8 cellular contexts compared by ENCODE assay signal in the genomic region with DNA sequence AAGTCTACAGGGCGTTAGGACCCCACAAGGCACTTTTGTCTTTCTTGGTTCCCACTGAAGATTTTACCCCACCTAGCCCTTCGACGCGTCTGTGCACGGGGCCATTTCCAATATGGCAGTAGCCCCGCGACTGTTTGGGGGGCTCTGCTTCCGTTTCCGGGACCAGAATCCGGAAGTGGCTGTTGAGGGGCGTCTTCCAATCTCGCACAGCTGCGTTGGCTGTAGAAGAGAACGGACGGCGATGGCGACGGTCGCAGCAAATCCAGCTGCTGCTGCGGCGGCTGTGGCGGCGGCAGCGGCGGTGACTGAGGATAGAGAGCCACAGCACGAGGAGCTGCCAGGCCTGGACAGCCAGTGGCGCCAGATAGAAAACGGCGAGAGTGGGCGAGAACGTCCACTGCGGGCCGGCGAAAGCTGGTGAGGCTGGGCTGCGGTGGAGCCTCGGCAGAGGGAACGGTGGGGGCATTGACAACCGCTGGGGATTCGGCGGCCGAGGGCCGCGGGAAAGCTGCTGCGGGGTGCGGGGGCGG. TPM values are rescaled to one million over a fixed set of nuclear protein-coding genes. Genes with fewer than 3 reads are reported as not detected.
DNase-seq lines count a peak whose midpoint lies in the region; FAIRE-seq and TF ChIP-seq lines count a peak whose summit lies in the region.

USP11 (plus strand) TSS at position 207 of the 530 bp plus-strand sequence; CDS start at position 242, 35 bp downstream.

- in situ Hi-C loops in GM18951 (cut with MboI; ENCODE audit: low sequenced_read_pairs, unreplicated experiment): no loop called here

- H3K27ac ChIP-seq in cardiac muscle cell (peak within 1 kb of the TSS; percentile 96), parathyroid adenoma (peak within 1 kb of the TSS; percentile 98)

- H2AFZ ChIP-seq in parathyroid adenoma: peak within 1 kb of the TSS; percentile 79

- peak within 1 kb of the TSS; percentile 88 for H3K9ac ChIP-seq in adipocyte (ENCODE audit: low read length)
- peak within 1 kb of the TSS; percentile 35 for H3K9ac ChIP-seq in parathyroid adenoma

- peak within 1 kb of the TSS; percentile 66 for H3K4me2 ChIP-seq in parathyroid adenoma (ENCODE audit: low read length)

- no peak for FAIRE-seq in HTR-8/SVneo (lab: Jason Lieb, UNC)

- peaks cover 3% of the 10 kb centered on the region for H3K79me2 ChIP-seq in parathyroid adenoma

- no peaks in the 10 kb centered on the region for H3K9me3 ChIP-seq in adipocyte (ENCODE audit: control insufficient read depth, low read length)
- no peaks in the 10 kb centered on the region for H3K9me3 ChIP-seq in cardiac muscle cell (ENCODE audit: low read depth)
- no peaks in the 10 kb centered on the region for H3K9me3 ChIP-seq in parathyroid adenoma (ENCODE audit: control insufficient read depth, low read length)

- DNase-seq in AG09309 (ENCODE audit: low read depth) (no peak), HTR-8/SVneo (ENCODE audit: insufficient read length, low spot score) (peak; percentile 46), SHP77 (lab: John Stamatoyannopoulos, UW) (peak; percentile 52 to 64), adipocyte (ENCODE audit: low read depth) (peak; percentile 52), cardiac muscle cell (ENCODE audit: low read depth in 1 of 2, low spot score in 1 of 2) (peak; percentile 61 to 75), NCI-H187 treated with DMSO at 0.1 percent for 48 hours (lab: John Stamatoyannopoulos, UW) (no peak)

- peak within 1 kb of the TSS; percentile 54 for H3K4me3 ChIP-seq in AG09309 (ENCODE audit: control insufficient read depth, low read depth, low read length)
- H3K4me3 ChIP-seq in adipocyte (ENCODE audit: low read length): peak within 1 kb of the TSS; percentile 87
- H3K4me3 ChIP-seq in cardiac muscle cell: peak within 1 kb of the TSS; percentile 84
- H3K4me3 ChIP-seq in parathyroid adenoma (ENCODE audit: low read depth, low read length): peak within 1 kb of the TSS; percentile 86

- H3K36me3 ChIP-seq in adipocyte (ENCODE audit: control insufficient read depth, insufficient read depth, low read length, severe bottlenecking) (peaks cover 15% of the 10 kb centered on the region), cardiac muscle cell (peaks cover 11% of the 10 kb centered on the region), parathyroid adenoma (ENCODE audit: control insufficient read depth, insufficient read depth, low read length) (no peaks in the 10 kb centered on the region)

- peaks cover 5% of the 10 kb centered on the region for H3K27me3 ChIP-seq in adipocyte (replicated peaks; ENCODE audit: control insufficient read depth, insufficient read depth, low read length)
- H3K27me3 ChIP-seq in cardiac muscle cell: no peaks in the 10 kb centered on the region
- no peaks in the 10 kb centered on the region for H3K27me3 ChIP-seq in parathyroid adenoma (ENCODE audit: control insufficient read depth, insufficient read depth, low read length)

- H3K4me1 ChIP-seq in adipocyte (ENCODE audit: control insufficient read depth, insufficient read depth, low read length) (peaks cover 6% of the 10 kb centered on the region), cardiac muscle cell (ENCODE audit: low read depth) (peaks cover 7% of the 10 kb centered on the region), parathyroid adenoma (peaks cover 4% of the 10 kb centered on the region)

- TF ChIP-seq CTCF in AG09309 (IDR thresholded peaks at IDR 0.05; ENCODE audit: control insufficient read depth, insufficient read depth, low read depth, low read length, missing control alignments): no peak
- no peak for TF ChIP-seq CTCF in cardiac muscle cell (IDR thresholded peaks at IDR 0.05; ENCODE audit: low read depth, low read length)
- TF ChIP-seq CTCF in parathyroid adenoma (IDR thresholded peaks at IDR 0.05): no peak

- TF ChIP-seq POLR2A in GM18951 (IDR thresholded peaks at IDR 0.05; ENCODE audit: extremely low read depth, insufficient read depth, insufficient read length): peak; percentile 68

RNA-seq across cellular contexts. Expression of gene USP11, which starts in this region (rescaled TPM):
- total RNA-seq in cardiac muscle cell: 120 and 130 TPM in 2 replicates
- polyA plus RNA-seq in cardiac muscle cell: 312 and 337 TPM in 2 replicates

Comparison
In these comparisons a context has a peak if more than half of its experiments do, and no peak if none do; other contexts are left out.
1. DNase-seq: peak in HTR-8/SVneo (single experiment), SHP77 (2 of 2), adipocyte (single experiment) and cardiac muscle cell (2 of 2); none in AG09309 (single experiment) and NCI-H187 treated with DMSO at 0.1 percent for 48 hours (single experiment).
2. Peak in every context shown above with its lines, with median percentiles within 50 percentile points of each other: H3K4me3 ChIP-seq.